Comparison of ENCODE assay signal across 8 cellular contexts in the genomic region with DNA sequence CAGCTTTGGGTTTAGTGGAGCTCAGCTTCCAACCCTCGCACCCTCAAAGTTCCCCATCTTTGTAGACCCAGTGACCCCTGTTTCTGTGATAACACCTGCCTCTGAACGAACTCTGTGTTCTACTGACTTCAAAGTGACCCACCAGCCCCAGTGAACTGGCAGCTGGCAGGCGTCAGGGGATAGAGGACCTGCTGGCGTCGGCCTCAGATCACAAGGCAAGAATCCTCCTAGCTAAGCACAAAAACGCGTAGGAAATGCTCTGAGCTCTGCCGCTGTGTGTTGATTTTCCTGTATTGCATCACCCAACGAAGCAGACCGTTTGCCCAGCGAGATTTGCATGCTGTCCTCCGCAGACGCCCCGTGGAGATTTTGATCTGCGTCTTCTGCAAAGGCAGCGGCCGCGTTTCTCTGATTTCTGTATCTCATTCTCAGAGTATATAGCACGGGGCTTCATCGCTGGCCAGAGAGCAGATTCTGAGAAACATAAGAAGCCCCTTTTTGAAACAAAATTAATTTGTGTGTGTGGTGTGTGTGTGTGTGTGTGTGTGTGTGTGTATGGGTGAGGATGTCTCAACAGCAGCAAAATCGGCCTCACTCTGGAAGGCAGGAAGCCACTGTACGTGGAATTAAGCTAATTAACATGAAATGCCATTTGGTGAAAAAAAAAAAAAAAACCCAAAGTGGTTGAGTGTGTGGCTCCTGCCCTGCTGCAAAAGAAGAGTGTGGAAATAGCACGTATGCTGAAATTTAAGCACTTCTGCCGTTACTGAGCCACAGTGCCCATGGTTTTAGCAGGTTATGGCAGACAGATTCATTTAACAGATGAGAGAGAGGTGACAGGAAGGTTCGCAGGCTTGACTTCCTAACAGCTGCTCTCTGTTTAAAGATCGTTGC. TPM values are rescaled to one million over a fixed set of nuclear protein-coding genes. Genes with fewer than 3 reads are reported as not detected.
A peak's percentile ranks its signal among the peaks of the same experiment; 100 is the strongest.
DNase-seq lines count a peak whose midpoint lies in the region; ATAC-seq and TF ChIP-seq lines count a peak whose summit lies in the region.

No MANE protein-coding gene starts in this region.

- DNase-seq in GM12865 (ENCODE audit: low read depth) (peak; percentile 92), Peyer's patch (peak; percentile 49 to 90 (median 80)), adipocyte (ENCODE audit: low read depth) (peak; percentile 84), iPS DF 4.7 (ENCODE audit: extremely low read depth, low spot score) (peak; percentile 62), smooth muscle cell of the brain vasculature (ENCODE audit: low read depth, low spot score) (peak; percentile 35), SKM-1 treated with dmso at 0.1 percent for 144 hours (lab: John Stamatoyannopoulos, UW; ENCODE audit: unreplicated experiment) (no peak)

- peak overlapping the region; percentile 63 to 80 (median 78) for H3K27ac ChIP-seq in Peyer's patch

- H3K4me1 ChIP-seq in Peyer's patch (peaks cover 0 to 8% (median 0%) of the 10 kb centered on the region in 4 donors), adipocyte (ENCODE audit: control insufficient read depth, insufficient read depth, low read length) (peaks cover 7% of the 10 kb centered on the region)

- H3K9ac ChIP-seq in adipocyte (ENCODE audit: low read length), result peak overlapping the region; percentile 65

- H3K36me3 ChIP-seq in Peyer's patch, result no peaks in the 10 kb centered on the region
- no peaks in the 10 kb centered on the region for H3K36me3 ChIP-seq in adipocyte (ENCODE audit: control insufficient read depth, insufficient read depth, low read length, severe bottlenecking)

- H3K27me3 ChIP-seq in Peyer's patch (no peaks in the 10 kb centered on the region), adipocyte (replicated peaks; ENCODE audit: control insufficient read depth, insufficient read depth, low read length) (peaks cover 21% of the 10 kb centered on the region)

- H3K4me3 ChIP-seq in GM12865 (ENCODE audit: low read depth, low read length) (peak overlapping the region; percentile 37), Peyer's patch (peak overlapping the region in 2 of 4 donors; percentile 12 to 20), adipocyte (ENCODE audit: low read length) (peak overlapping the region; percentile 65)

- no peaks in the 10 kb centered on the region for H3K9me3 ChIP-seq in Peyer's patch
- H3K9me3 ChIP-seq in adipocyte (ENCODE audit: control insufficient read depth, low read length), result peaks cover 11% of the 10 kb centered on the region

- ATAC-seq in HG02610 (IDR thresholded peaks at IDR 0.05; ENCODE audit: unreplicated experiment) (peak; percentile 30), HG02571 (IDR thresholded peaks at IDR 0.05; ENCODE audit: unreplicated experiment) (no peak)

- no peak for TF ChIP-seq POLR2A in Peyer's patch (IDR thresholded peaks at IDR 0.05)

- TF ChIP-seq CTCF in GM12865 (IDR thresholded peaks at IDR 0.05; ENCODE audit: insufficient read depth, low read depth, low read length, missing control alignments) (no peak), Peyer's patch (IDR thresholded peaks at IDR 0.05) (peak in 1 of 6 experiments; percentile 13)

RNA-seq across cellular contexts. Expression of a gene that starts 29.2 kb away (rescaled TPM):
- total RNA-seq in Peyer's patch, result 10 to 100 TPM in 3 of 4 donors, 1 to 10 TPM in 1; 9.5 to 23.9 (median 15.1) TPM

RNA-seq across cellular contexts. Expression of a gene that starts 55.1 kb away (rescaled TPM):
- total RNA-seq in Peyer's patch, result 1 to 10 TPM in 2 of 4 donors, under 1 TPM in 2; 0.35 to 5.8 (median 1.2) TPM
